19 cellular contexts compared by ENCODE assay signal in genomic region chr20:889110-889509, GRCh38. TPM values are rescaled to one million over a fixed set of nuclear protein-coding genes. Genes with fewer than 3 reads are reported as not detected.
"Had no signal": no experiment of that assay in that cellular context is flagged by ENCODE, and none has a peak within 500 bp of the region (broad histone marks: within the 10 kb centered on the region; RNA-seq: fewer than 3 reads in every experiment).

No MANE protein-coding gene starts in this region.

- H3K27ac ChIP-seq: dorsolateral prefrontal cortex, gastrocnemius medialis, heart right ventricle, neutrophil, sigmoid colon, skin epidermis, suprapubic skin, thyroid gland had no signal

- H3K27me3 ChIP-seq: thyroid gland had no signal

- H3K36me3 ChIP-seq: gastrocnemius medialis, heart right ventricle, neutrophil, sigmoid colon, suprapubic skin, thyroid gland had no signal

- DNase-seq: cortex of kidney; dorsolateral prefrontal cortex; effector CD8-positive, alpha-beta T cell; gastrocnemius medialis; heart right ventricle; islet precursor cell; mucosa of descending colon; naive thymus-derived CD8-positive, alpha-beta T cell; sigmoid colon; stimulated activated naive CD8-positive, alpha-beta T cell treated with anti-CD3 and anti-CD28 coated beads, Interleukin-15, Interleukin-2, amounts not matched to agents 100 U/mL and 50 U/mL, for 24 hours; thyroid gland had no signal

- H3K4me3 ChIP-seq: dorsolateral prefrontal cortex, gastrocnemius medialis, heart right ventricle, mucosa of descending colon, sigmoid colon, skin epidermis, suprapubic skin, thyroid gland had no signal

- ATAC-seq: gastrocnemius medialis; heart right ventricle; left lobe of liver; mucosa of descending colon; naive thymus-derived CD8-positive, alpha-beta T cell; stimulated activated naive CD8-positive, alpha-beta T cell treated with anti-CD3 and anti-CD28 coated beads, Interleukin-15, Interleukin-2, amounts not matched to agents 100 U/mL and 50 U/mL, for 24 hours had no signal

- FAIRE-seq: urothelium cell line had no signal

- H3K9me3 ChIP-seq: gastrocnemius medialis, heart right ventricle, mucosa of descending colon, neutrophil, sigmoid colon, suprapubic skin, thyroid gland had no signal

RNA-seq across cellular contexts. Expression of gene ANGPT4, which starts 27.0 kb away (rescaled TPM):
- total RNA-seq: naive thymus-derived CD8-positive, alpha-beta T cell; pulmonary artery endothelial cell had no signal
- polyA plus RNA-seq: fibroblast of lung; naive thymus-derived CD8-positive, alpha-beta T cell; neural cell had no signal
